In genomic region chr17:68591583-68591982, GRCh38 we compare ENCODE assay signal across 15 cellular contexts. TPM values are rescaled to one million over a fixed set of nuclear protein-coding genes. Genes with fewer than 3 reads are reported as not detected.
A peak's percentile ranks its signal among the peaks of the same experiment; 100 is the strongest.
DNase-seq lines count a peak whose midpoint lies in the region; ATAC-seq, FAIRE-seq and TF ChIP-seq lines count a peak whose summit lies in the region.
"Had no signal": no experiment of that assay in that cellular context is flagged by ENCODE, and none has a peak within 500 bp of the region (broad histone marks: within the 10 kb centered on the region; RNA-seq: fewer than 3 reads in every experiment).

No MANE protein-coding gene starts in this region.

- DNase-seq in H54 (ENCODE audit: insufficient read length, low spot score) (peak; percentile 63), SHP77 (lab: John Stamatoyannopoulos, UW) (peak; percentile 44 to 74), left ventricle myocardium superior (peak; percentile 57), A673 (ENCODE audit: low spot score) (no peak), NCI-H1436 treated with DMSO at 0.1 percent for 48 hours (lab: John Stamatoyannopoulos, UW) (no peak), mesenteric fat pad (ENCODE audit: low spot score) (no peak), NCI-H2029 treated with DMSO at 0.1 percent for 48 hours (lab: John Stamatoyannopoulos, UW) (no peak)
- DNase-seq: activated naive CD8-positive, alpha-beta T cell treated with anti-CD3 and anti-CD28 coated beads for 36 hours; GDM1; KG1; NCI-H2029; right lobe of liver had no signal

- POLR2A ChIA-PET in A673 (lab: Charles Lee; ENCODE audit: low non-redundant PET) = no interaction called here

- CTCF ChIA-PET in A673 (lab: Charles Lee) = no interaction called here

- H3K4me3 ChIP-seq in ACC112 (ENCODE audit: low read depth, low read length) (peak overlapping the region; percentile 63), A673 (ENCODE audit: low read depth, low read length, poor library complexity, severe bottlenecking) (no peak overlapping the region)
- H3K4me3 ChIP-seq: BLaER1 treated with 17β-estradiol and CSF1 and Interleukin-3, amounts not matched to agents 10 nM and 100 nM; right lobe of liver had no signal

- no peaks in the 10 kb centered on the region for H3K79me2 ChIP-seq in ACC112 (ENCODE audit: control insufficient read depth, insufficient read depth, low read length, unreplicated experiment)

- peak; percentile 32; the same call in 1 of the 2 replicates for TF ChIP-seq POLR2A in H54 (IDR thresholded peaks at IDR 0.05; ENCODE audit: low read depth, low read length)

- no peak for TF ChIP-seq CTCF in A673 (conservative IDR thresholded peaks at IDR 0.05; ENCODE audit: low read depth, low read length)

- H3K27me3 ChIP-seq in ACC112 (ENCODE audit: insufficient read depth, low read length) (no peaks in the 10 kb centered on the region), A673 (replicated peaks; ENCODE audit: insufficient read depth, low read depth, low read length, poor library complexity) (peaks cover 10% of the 10 kb centered on the region)
- H3K27me3 ChIP-seq: BLaER1 treated with 17β-estradiol and CSF1 and Interleukin-3, amounts not matched to agents 10 nM and 100 nM; right lobe of liver had no signal

- H3K27ac ChIP-seq in ACC112 (ENCODE audit: low read depth, low read length) (no peak overlapping the region), A673 (ENCODE audit: low read depth, low read length, poor library complexity, severe bottlenecking) (no peak overlapping the region)
- H3K27ac ChIP-seq: BLaER1 treated with 17β-estradiol and CSF1 and Interleukin-3, amounts not matched to agents 10 nM and 100 nM; right lobe of liver had no signal

- no peaks in the 10 kb centered on the region for H3K36me3 ChIP-seq in ACC112 (ENCODE audit: insufficient read depth, low read length)
- no peaks in the 10 kb centered on the region for H3K36me3 ChIP-seq in A673 (ENCODE audit: insufficient read depth, low read length, poor library complexity, severe bottlenecking)
- H3K36me3 ChIP-seq: BLaER1 treated with 17β-estradiol and CSF1 and Interleukin-3, amounts not matched to agents 10 nM and 100 nM; right lobe of liver had no signal

- no peak for FAIRE-seq in H54 (lab: Jason Lieb, UNC)

- no peaks in the 10 kb centered on the region for H3K4me1 ChIP-seq in ACC112 (ENCODE audit: control insufficient read depth, insufficient read depth, low read length, unreplicated experiment)
- no peaks in the 10 kb centered on the region for H3K4me1 ChIP-seq in A673 (ENCODE audit: insufficient read depth, low read length, poor library complexity, severe bottlenecking)

- no TSS peak for BruUV-seq in A673 (replicated peaks; lab: Mats Ljungman, UMichigan)

- ATAC-seq in left ventricle myocardium superior = no peak

- intact Hi-C loops in left ventricle myocardium superior (cut with micrococcal nuclease) = no loop called here
- intact Hi-C loops in A673 (cut with micrococcal nuclease; ENCODE audit: unreplicated experiment) = no loop called here

- H3K9me3 ChIP-seq in A673 (ENCODE audit: low read depth, low read length, poor library complexity, severe bottlenecking) = no peaks in the 10 kb centered on the region
- H3K9me3 ChIP-seq: right lobe of liver had no signal

- H2AFZ ChIP-seq in ACC112 (ENCODE audit: low read length, unreplicated experiment) = no peak overlapping the region

RNA-seq across cellular contexts. Expression of gene FAM20A, which starts 9.6 kb away (rescaled TPM):
- total RNA-seq in left ventricle myocardium superior (7.6 TPM), A673 (2021) (not detected in 2 replicates), mesenteric fat pad (25.6 TPM)
- total RNA-seq: activated naive CD8-positive, alpha-beta T cell treated with anti-CD3 and anti-CD28 coated beads for 36 hours; T-helper 2 cell treated with Interferon-gamma antibody and Interleukin-4, amounts not matched to agents 100 ng/mL and 5 ng/mL, for 36 hours had no signal

Comparison
In these comparisons a context has a peak if more than half of its experiments do, and no peak if none do; other contexts are left out.
1. DNase-seq: peak in H54 (single experiment), SHP77 (2 of 2) and left ventricle myocardium superior (single experiment); none in A673 (single experiment), NCI-H1436 treated with DMSO at 0.1 percent for 48 hours (single experiment), mesenteric fat pad (single experiment) and NCI-H2029 treated with DMSO at 0.1 percent for 48 hours (single experiment).